Comparison of ENCODE assay signal across 27 cellular contexts in the genomic region with DNA sequence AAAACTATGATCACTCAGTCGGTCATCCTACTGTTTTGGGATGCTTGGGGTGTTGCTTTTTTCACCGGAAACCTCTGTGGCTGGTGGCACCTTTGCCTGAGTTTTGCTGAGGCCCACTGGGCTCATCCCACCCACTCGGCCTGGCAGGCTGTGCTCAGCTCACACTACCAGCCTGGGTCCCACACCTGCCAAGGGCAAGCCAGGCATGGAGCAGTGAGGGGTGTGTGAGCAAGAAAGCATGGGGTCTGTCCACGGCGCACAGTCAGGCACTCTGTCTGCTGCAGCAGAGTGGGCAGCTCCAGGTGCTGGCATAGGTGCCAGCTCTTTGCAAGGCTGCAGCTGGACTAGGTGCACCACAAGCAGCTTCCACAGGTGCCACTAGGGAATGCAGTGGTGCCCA.
"Had no signal": no experiment of that assay in that cellular context is flagged by ENCODE, and none has a peak within 500 bp of the region (broad histone marks: within the 10 kb centered on the region; RNA-seq: fewer than 3 reads in every experiment).

No MANE protein-coding gene starts in this region.

- H3K4me1 ChIP-seq: stomach, testis, tibial artery, tibial nerve, transverse colon, upper lobe of left lung, upper lobe of right lung, uterus had no signal

- FAIRE-seq: urothelium cell line had no signal

- H3K36me3 ChIP-seq: stomach, suprapubic skin, thoracic aorta, thyroid gland, tibial artery, tibial nerve, transverse colon, upper lobe of left lung, upper lobe of right lung, uterus, vagina had no signal

- DNase-seq: stimulated activated CD4-positive, alpha-beta T cell treated with anti-CD3 and anti-CD28 coated beads, Interleukin-2, amount 100 ng/mL, for 48 hours; stimulated activated CD4-positive, alpha-beta T cell treated with anti-CD3 and anti-CD28 coated beads, Interleukin-4, amount 100 ng/mL, for 1 hour; stimulated activated CD4-positive, alpha-beta T cell treated with anti-CD3 and anti-CD28 coated beads, Interleukin-4, amount 100 ng/mL, for 24 hours; stimulated activated CD4-positive, alpha-beta T cell treated with anti-CD3 and anti-CD28 coated beads, Interleukin-4, amount 100 ng/mL, for 4 hours; stimulated activated CD8-positive, alpha-beta memory T cell treated with anti-CD3 and anti-CD28 coated beads, Interleukin-4, amount 100 ng/mL, for 48 hours; stimulated activated naive B cell treated with anti-CD40 and anti-IgM and Interleukin-4, amounts not matched to agents 10 μg/mL and 1 μg/mL and 100 μg/mL, for 72 hours; stimulated activated naive CD4-positive, alpha-beta T cell; stimulated activated naive CD4-positive, alpha-beta T cell treated with Interleukin-2 at 50 U/mL for 16 hours; stimulated activated naive CD8-positive, alpha-beta T cell treated with anti-CD3 and anti-CD28 coated beads, Interleukin-15, amount 100 ng/mL, for 72 hours; stimulated activated naive CD8-positive, alpha-beta T cell treated with anti-CD3 and anti-CD28 coated beads, Interleukin-15, Interleukin-2, amounts not matched to agents 100 U/mL and 50 U/mL, for 24 hours; stomach; substantia nigra; testis; thyroid gland; tibial artery; transverse colon; trophoblast cell; upper lobe of right lung; uterus had no signal

- H3K9me3 ChIP-seq: stomach, suprapubic skin, testis, thoracic aorta, thyroid gland, tibial artery, tibial nerve, transverse colon, upper lobe of left lung, upper lobe of right lung, uterus, vagina had no signal

- ATAC-seq: stimulated activated effector memory CD8-positive, alpha-beta T cell treated with anti-CD3 and anti-CD28 coated beads, Interleukin-12 subunit alpha, Interleukin-12 subunit beta, amount 100 ng/mL, for 72 hours; stimulated activated memory B cell treated with anti-CD40 and anti-IgM and Interleukin-4, amounts not matched to agents 10 μg/mL and 1 μg/mL and 100 μg/mL, for 72 hours; stimulated activated naive B cell treated with anti-CD40 and anti-IgM and Interleukin-4, amounts not matched to agents 10 μg/mL and 1 μg/mL and 100 μg/mL, for 72 hours; stimulated activated naive CD8-positive, alpha-beta T cell treated with anti-CD3 and anti-CD28 coated beads, Interleukin-15, amount 100 ng/mL, for 72 hours; stimulated activated naive CD8-positive, alpha-beta T cell treated with anti-CD3 and anti-CD28 coated beads, Interleukin-15, Interleukin-2, amounts not matched to agents 100 U/mL and 50 U/mL, for 24 hours had no signal

- H3K4me3 ChIP-seq: stomach, suprapubic skin, testis, thoracic aorta, thyroid gland, tibial artery, tibial nerve, transverse colon, upper lobe of left lung, upper lobe of right lung, uterus, vagina had no signal

- H3K27me3 ChIP-seq: suprapubic skin, testis, thyroid gland, tibial nerve, transverse colon, upper lobe of left lung, upper lobe of right lung, uterus, vagina had no signal

- H3K27ac ChIP-seq: stomach, suprapubic skin, testis, thoracic aorta, thyroid gland, tibial artery, tibial nerve, transverse colon, upper lobe of left lung, upper lobe of right lung, uterus, vagina had no signal
